In genomic region chr7:6446977-6447588, GRCh38 we compare ENCODE assay signal across 8 cellular contexts. TPM values are rescaled to one million over a fixed set of nuclear protein-coding genes. Genes with fewer than 3 reads are reported as not detected.
DNase-seq lines count a peak whose midpoint lies in the region; ATAC-seq and TF ChIP-seq lines count a peak whose summit lies in the region.

No MANE protein-coding gene starts in this region.

- TF ChIP-seq CTCF in PC-3 (conservative IDR thresholded peaks at IDR 0.05; ENCODE audit: low read depth, low read length): no peak
- no peak for TF ChIP-seq CTCF in neural progenitor cell (IDR thresholded peaks at IDR 0.05)

- peak overlapping the region; percentile 87 for H2AFZ ChIP-seq in PC-3 (ENCODE audit: low read length)
- peak overlapping the region; percentile 87 for H2AFZ ChIP-seq in neural progenitor cell (replicated peaks)

- WGBS in HUES64: 5% methylated on average over 25 of the region's 25 CpGs

- intact Hi-C loops in PC-3 (cut with micrococcal nuclease): no loop called here

- H3K79me2 ChIP-seq in PC-3 (ENCODE audit: low read length) (peaks cover 51% of the 10 kb centered on the region), neural progenitor cell (ENCODE audit: low read depth) (peaks cover 57% of the 10 kb centered on the region)

- H3K27me3 ChIP-seq in HUES64 (ENCODE audit: insufficient read depth, low read length) (no peaks in the 10 kb centered on the region), PC-3 (ENCODE audit: low read length) (no peaks in the 10 kb centered on the region), neural progenitor cell (no peaks in the 10 kb centered on the region)

- peak; percentile 36 for ATAC-seq in GM21717 (IDR thresholded peaks at IDR 0.05; ENCODE audit: unreplicated experiment)
- ATAC-seq in PC-3: peak; percentile 39

- POLR2A ChIA-PET in PC-3 (lab: Charles Lee; ENCODE audit: unreplicated experiment): interaction anchor here (1.0 kb wide), 1 partner anchor 16 kb away, joined by 3 read pairs; no protein-coding TSS in a partner anchor

- H3K36me3 ChIP-seq in HUES64 (ENCODE audit: insufficient read depth, low read length) (peaks cover 36% of the 10 kb centered on the region), PC-3 (ENCODE audit: low read depth, low read length) (peaks cover 28% of the 10 kb centered on the region), neural progenitor cell (peaks cover 11% of the 10 kb centered on the region)

- H3F3A ChIP-seq in PC-3 (ENCODE audit: low read length, unreplicated experiment): no peaks in the 10 kb centered on the region
- peaks cover 11% of the 10 kb centered on the region for H3F3A ChIP-seq in neural progenitor cell (ENCODE audit: low read depth)

- H3K4me1 Mint-ChIP-seq in activated naive CD4-positive, alpha-beta T cell treated with anti-CD3 and anti-CD28 coated beads, Interleukin-2, amount 10 ng/mL, durations not matched to agents 7 days and 5 days: peaks cover 50% of the 10 kb centered on the region
- peaks cover 10% of the 10 kb centered on the region for H3K4me1 Mint-ChIP-seq in neural progenitor cell

- peak overlapping the region; percentile 98 for H3K27ac Mint-ChIP-seq in activated naive CD4-positive, alpha-beta T cell treated with anti-CD3 and anti-CD28 coated beads, Interleukin-2, amount 10 ng/mL, durations not matched to agents 7 days and 5 days
- peak overlapping the region; percentile 65 for H3K27ac Mint-ChIP-seq in neural progenitor cell

- peak overlapping the region; percentile 91 for H3K4me2 ChIP-seq in PC-3 (ENCODE audit: low read length)
- peak overlapping the region; percentile 89 for H3K4me2 ChIP-seq in neural progenitor cell

- H3K4me1 ChIP-seq in HUES64 (ENCODE audit: insufficient read depth, low read length) (no peaks in the 10 kb centered on the region), PC-3 (ENCODE audit: insufficient read depth, low read length) (peaks cover 31% of the 10 kb centered on the region), neural progenitor cell (no peaks in the 10 kb centered on the region)

- H3K9ac ChIP-seq in HUES64 (ENCODE audit: low read depth, low read length) (peak overlapping the region; percentile 88), PC-3 (ENCODE audit: low read length) (peak overlapping the region; percentile 93), neural progenitor cell (peak overlapping the region; percentile 78)

- H3K4me3 Mint-ChIP-seq in activated naive CD4-positive, alpha-beta T cell treated with anti-CD3 and anti-CD28 coated beads, Interleukin-2, amount 10 ng/mL, durations not matched to agents 7 days and 5 days: peak overlapping the region; percentile 96
- H3K4me3 Mint-ChIP-seq in neural progenitor cell: peak overlapping the region; percentile 96

- H3K9me3 ChIP-seq in HUES64 (ENCODE audit: insufficient read depth, low read depth, low read length) (no peaks in the 10 kb centered on the region), PC-3 (ENCODE audit: low read length) (no peaks in the 10 kb centered on the region), neural progenitor cell (ENCODE audit: low read depth) (no peaks in the 10 kb centered on the region)

- no peaks in the 10 kb centered on the region for H3K9me2 ChIP-seq in PC-3 (replicated peaks; ENCODE audit: low read length)

- H3K27ac ChIP-seq in HUES64 (ENCODE audit: low read depth, low read length) (peak overlapping the region; percentile 98), PC-3 (ENCODE audit: low read length) (peak overlapping the region; percentile 89), neural progenitor cell (peak overlapping the region; percentile 81)

- peaks cover 29% of the 10 kb centered on the region for H3K36me3 Mint-ChIP-seq in activated naive CD4-positive, alpha-beta T cell treated with anti-CD3 and anti-CD28 coated beads, Interleukin-2, amount 10 ng/mL, durations not matched to agents 7 days and 5 days
- H3K36me3 Mint-ChIP-seq in neural progenitor cell: peaks cover 22% of the 10 kb centered on the region

- H4K20me1 ChIP-seq in PC-3 (ENCODE audit: low read length): peaks cover 4% of the 10 kb centered on the region; the same call in 1 of the 2 replicates
- no peaks in the 10 kb centered on the region for H4K20me1 ChIP-seq in neural progenitor cell (ENCODE audit: low read depth)

- H3K27me3 Mint-ChIP-seq in activated naive CD4-positive, alpha-beta T cell treated with anti-CD3 and anti-CD28 coated beads, Interleukin-2, amount 10 ng/mL, durations not matched to agents 7 days and 5 days: peaks cover 6% of the 10 kb centered on the region
- H3K27me3 Mint-ChIP-seq in neural progenitor cell (ENCODE audit: insufficient read depth, low read depth): peaks cover 4% of the 10 kb centered on the region

- H3K4me3 ChIP-seq in HUES64 (ENCODE audit: low read length) (peak overlapping the region; percentile 81), PC-3 (ENCODE audit: low read length) (peak overlapping the region; percentile 99), neural progenitor cell (peak overlapping the region; percentile 85)

- no peaks in the 10 kb centered on the region for H3K9me3 Mint-ChIP-seq in activated naive CD4-positive, alpha-beta T cell treated with anti-CD3 and anti-CD28 coated beads, Interleukin-2, amount 10 ng/mL, durations not matched to agents 7 days and 5 days
- no peaks in the 10 kb centered on the region for H3K9me3 Mint-ChIP-seq in neural progenitor cell

- TSS peak; percentile 64 for BruUV-seq in PC-3 (replicated peaks; lab: Mats Ljungman, UMichigan)

- CTCF ChIA-PET in PC-3 (lab: Charles Lee): no interaction called here
- CTCF ChIA-PET in activated naive CD4-positive, alpha-beta T cell treated with anti-CD3 and anti-CD28 coated beads, Interleukin-2, amount 10 ng/mL, durations not matched to agents 7 days and 5 days (lab: Charles Lee): interaction anchor here (1.8 kb wide), 1 partner anchor 9 kb away, joined by 7 read pairs; no protein-coding TSS in a partner anchor

- peak; percentile 92 for DNase-seq in DMS53 (lab: John Stamatoyannopoulos, UW)
- DNase-seq in PC-3: peak; percentile 94
- peak; percentile 46 for DNase-seq in activated naive CD4-positive, alpha-beta T cell treated with anti-CD3 and anti-CD28 coated beads, Interleukin-2, amount 10 ng/mL, durations not matched to agents 7 days and 5 days
- peak; percentile 54 for DNase-seq in foreskin melanocyte
- DNase-seq in neural progenitor cell (ENCODE audit: low spot score): peak; percentile 59
- no peak for DNase-seq in GM19238 (ENCODE audit: insufficient read length, low spot score)

RNA-seq across cellular contexts. Expression of gene DAGLB, which starts 0.7 kb away (rescaled TPM):
- 15.9 TPM for polyA plus RNA-seq in HUES64 (2013, experiment 1 of 2)
- polyA plus RNA-seq in HUES64 (2013, experiment 2 of 2): 13.3 TPM
- total RNA-seq in PC-3 (2014; rRNA removed) (23.4 and 34.5 TPM in 2 replicates), neural progenitor cell (ENCODE audit: low replicate concordance) (28.0 and 36.1 TPM in 2 replicates)

RNA-seq across cellular contexts. Expression of gene KDELR2, which starts 36.9 kb away (rescaled TPM):
- polyA plus RNA-seq in HUES64 (2013, experiment 1 of 2): 64.6 TPM
- polyA plus RNA-seq in HUES64 (2013, experiment 2 of 2): 73.5 TPM
- total RNA-seq in PC-3 (2014; rRNA removed) (107 and 109 TPM in 2 replicates), neural progenitor cell (ENCODE audit: low replicate concordance) (73.4 and 87.6 TPM in 2 replicates)
